Comparison of ENCODE assay signal across 4 cellular contexts in genomic region chr11:100498780-100499179, GRCh38.
TF ChIP-seq lines count a peak whose summit lies in the region.

No MANE protein-coding gene starts in this region.

TF ChIP-seq in HepG2, 621 proteins besides CTCF, POLR2A, EP300 and RAD21 (continues in another document):
- no peak for TF ChIP-seq ZFP82 (CRISPR knock-in tag; IDR thresholded peaks at IDR 0.05; ENCODE audit: borderline replicate concordance)
- TF ChIP-seq ZNF775 (CRISPR knock-in tag; IDR thresholded peaks at IDR 0.05; ENCODE audit: borderline replicate concordance) = no peak
- TF ChIP-seq FOXC1 (CRISPR knock-in tag; IDR thresholded peaks at IDR 0.05; ENCODE audit: borderline replicate concordance) = no peak
- TF ChIP-seq CREB1 (IDR thresholded peaks at IDR 0.05) = peak; percentile 87
- no peak for TF ChIP-seq CREB1 (CRISPR knock-in tag; IDR thresholded peaks at IDR 0.05)
- no peak for TF ChIP-seq ZNF558 (CRISPR knock-in tag; IDR thresholded peaks at IDR 0.05; ENCODE audit: borderline replicate concordance)
- peak; percentile 97 for TF ChIP-seq ATF7 (IDR thresholded peaks at IDR 0.05)
- TF ChIP-seq ATF7 (CRISPR knock-in tag; IDR thresholded peaks at IDR 0.05) = no peak
- TF ChIP-seq SAFB2 (CRISPR knock-in tag; IDR thresholded peaks at IDR 0.05; ENCODE audit: borderline replicate concordance, low read depth) = no peak
- TF ChIP-seq NFAT5 (CRISPR knock-in tag; IDR thresholded peaks at IDR 0.05) = no peak

TF ChIP-seq in HEK293, 187 proteins besides CTCF, POLR2A, EP300 and RAD21:
- TF ChIP-seq ZNF214 (tag by site-specific recombination; IDR thresholded peaks at IDR 0.05; ENCODE audit: borderline replicate concordance) (no peak), ATF2 (tag by site-specific recombination; IDR thresholded peaks at IDR 0.05; ENCODE audit: low read depth) (0 out of 2 replicates have a peak, but pooled peaks have one; percentile 12), ELK4 (IDR thresholded peaks at IDR 0.05; ENCODE audit: borderline replicate concordance, low read depth, low read length) (no peak), ZNF2 (tag by site-specific recombination; IDR thresholded peaks at IDR 0.05) (no peak), ZBTB20 (tag by site-specific recombination; IDR thresholded peaks at IDR 0.05) (no peak)

TF ChIP-seq in GM12878, 131 proteins besides CTCF, POLR2A, EP300 and RAD21:
- TF ChIP-seq E2F4 (IDR thresholded peaks at IDR 0.05; ENCODE audit: low read depth, low read length) = no peak
- TF ChIP-seq CEBPB (IDR thresholded peaks at IDR 0.05; ENCODE audit: borderline replicate concordance in 1 of 2, low read depth in 2 of 2, low read length in 2 of 2) = no peak
- TF ChIP-seq ATF7 (IDR thresholded peaks at IDR 0.05; ENCODE audit: low read depth) = peak; percentile 59; the same call in 1 of the 2 replicates
- TF ChIP-seq CHD2 (IDR thresholded peaks at IDR 0.05; ENCODE audit: borderline replicate concordance, low read depth, low read length) = no peak
- no peak for TF ChIP-seq MTA2 (IDR thresholded peaks at IDR 0.05; ENCODE audit: low read depth)
- no peak for TF ChIP-seq SKIL (IDR thresholded peaks at IDR 0.05; ENCODE audit: low read depth, poor library complexity, severe bottlenecking)
TF ChIP-seq in GM12878: peak in this region for 1.

TF ChIP-seq in K562, 482 proteins besides CTCF, POLR2A, EP300 and RAD21:
- TF ChIP-seq ATF3 (IDR thresholded peaks at IDR 0.05) (peak; percentile 39; the same call in 1 of the 2 replicates), ATF3 (CRISPR knock-in tag; conservative IDR thresholded peaks at IDR 0.05) (no peak), PRPF4 (IDR thresholded peaks at IDR 0.05; ENCODE audit: insufficient read depth, low read depth, low read length, poor library complexity, severe bottlenecking) (no peak)
